2 cellular contexts compared by ENCODE assay signal in the genomic region with DNA sequence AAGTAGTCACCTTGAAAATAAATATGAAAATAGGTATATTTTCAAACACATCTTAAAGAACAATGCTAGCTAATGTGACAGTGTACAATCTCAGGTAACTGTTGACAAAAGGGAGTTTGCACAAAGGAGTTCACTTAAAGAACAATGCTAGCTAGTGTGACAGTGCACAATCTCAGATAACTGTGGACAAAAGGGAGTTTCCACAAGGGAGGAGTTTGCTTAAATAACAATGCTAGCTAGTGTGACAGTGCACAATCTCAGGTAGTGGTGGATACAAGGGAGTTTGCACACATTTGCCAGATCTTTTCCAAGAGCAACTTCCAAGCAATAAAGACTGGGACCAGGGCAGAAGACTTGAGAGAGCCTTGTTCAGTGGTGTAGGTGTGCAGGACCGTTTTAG.
TF ChIP-seq lines count a peak whose summit lies in the region.

No MANE protein-coding gene starts in this region.

TF ChIP-seq in GM23338, 12 proteins besides CTCF, POLR2A, EP300 and RAD21 (continued from another document):
- TF ChIP-seq CREB1 (CRISPR knock-in tag; IDR thresholded peaks at IDR 0.05; ENCODE audit: low read depth) = no peak
- TF ChIP-seq ZNF114 (CRISPR knock-in tag; IDR thresholded peaks at IDR 0.05) = no peak
- TF ChIP-seq POLR2AphosphoS5 (IDR thresholded peaks at IDR 0.05; ENCODE audit: low read depth) = no peak
- no peak for TF ChIP-seq JUNB (IDR thresholded peaks at IDR 0.05; ENCODE audit: unreplicated experiment)
TF ChIP-seq in GM23338: peak in this region for 0.

TF ChIP-seq in H1, 55 proteins besides CTCF, POLR2A, EP300 and RAD21:
- no peak for TF ChIP-seq SIN3A (conservative IDR thresholded peaks at IDR 0.05 in 1 of 2, IDR thresholded peaks at IDR 0.05 in 1 of 2; ENCODE audit: low read depth in 1 of 2, low read length in 2 of 2)
- no peak for TF ChIP-seq KDM4A (IDR thresholded peaks at IDR 0.05; ENCODE audit: low read depth, low read length, severe bottlenecking)
- no peak for TF ChIP-seq JUN (IDR thresholded peaks at IDR 0.05; ENCODE audit: low read depth, low read length)
- TF ChIP-seq CREB1 (IDR thresholded peaks at IDR 0.05) = no peak
- no peak for TF ChIP-seq SAP30 (IDR thresholded peaks at IDR 0.05; ENCODE audit: insufficient read depth, insufficient replicate concordance, low read length)
- no peak for TF ChIP-seq JUND (IDR thresholded peaks at IDR 0.05; ENCODE audit: low read length)
- TF ChIP-seq TAF7 (optimal IDR thresholded peaks at IDR 0.05; ENCODE audit: borderline replicate concordance, low read depth, low read length) = no peak
- no peak for TF ChIP-seq HDAC2 (IDR thresholded peaks at IDR 0.05; ENCODE audit: borderline replicate concordance in 1 of 2, low read depth in 2 of 2, low read length in 2 of 2)
- TF ChIP-seq SP1 (IDR thresholded peaks at IDR 0.05; ENCODE audit: low read depth, low read length) = no peak
- no peak for TF ChIP-seq POU5F1 (IDR thresholded peaks at IDR 0.05; ENCODE audit: low read depth, low read length)
- no peak for TF ChIP-seq BACH1 (IDR thresholded peaks at IDR 0.05; ENCODE audit: low read length)
- no peak for TF ChIP-seq CHD2 (IDR thresholded peaks at IDR 0.05; ENCODE audit: low read length)
- TF ChIP-seq FOSL1 (IDR thresholded peaks at IDR 0.05; ENCODE audit: insufficient read depth, low read depth, low read length) = no peak
- TF ChIP-seq HDAC6 (IDR thresholded peaks at IDR 0.05; ENCODE audit: low read depth, low read length) = no peak
- no peak for TF ChIP-seq CBX5 (IDR thresholded peaks at IDR 0.05; ENCODE audit: low read depth, low read length)
- TF ChIP-seq RFX5 (IDR thresholded peaks at IDR 0.05; ENCODE audit: borderline replicate concordance, low read depth, low read length) = no peak
- no peak for TF ChIP-seq SUZ12 (IDR thresholded peaks at IDR 0.05; ENCODE audit: low read length)
- no peak for TF ChIP-seq GTF2F1 (IDR thresholded peaks at IDR 0.05; ENCODE audit: borderline replicate concordance, low read depth, low read length)
